8 cellular contexts compared by ENCODE assay signal in genomic region chr5:87266914-87267573, GRCh38. TPM values are rescaled to one million over a fixed set of nuclear protein-coding genes. Genes with fewer than 3 reads are reported as not detected.
DNase-seq lines count a peak whose midpoint lies in the region; ATAC-seq, FAIRE-seq and TF ChIP-seq lines count a peak whose summit lies in the region.

No MANE protein-coding gene starts in this region.

- H3K4me1 Mint-ChIP-seq in IgD-negative memory B cell (peaks cover 16 to 23% (median 21%) of the 10 kb centered on the region in 3 donors), chondrocyte (ENCODE audit: low read depth) (peaks cover 29% of the 10 kb centered on the region)

- no peak for DNase-seq in GM12892 (ENCODE audit: insufficient read length)
- no peak for DNase-seq in chondrocyte (ENCODE audit: low spot score)
- no peak for DNase-seq in NCI-H187 treated with DMSO at 0.1 percent for 48 hours (lab: John Stamatoyannopoulos, UW)
- DNase-seq in MV-4-11 (lab: John Stamatoyannopoulos, UW), result no peak
- DNase-seq in hippocampal formation (lab: John Stamatoyannopoulos, UW), result no peak

- no peaks in the 10 kb centered on the region for H3K27me3 ChIP-seq in mucosa of stomach (ENCODE audit: control insufficient read depth, insufficient read depth, low read length)

- H3K27ac Mint-ChIP-seq in IgD-negative memory B cell (peak overlapping the region; percentile 83 to 95 (median 86)), chondrocyte (ENCODE audit: unreplicated experiment) (peak overlapping the region; percentile 96)

- TF ChIP-seq CTCF in chondrocyte (IDR thresholded peaks at IDR 0.05), result no peak

- peak; percentile 83 for FAIRE-seq in GM12892 (lab: Jason Lieb, UNC)

- no peaks in the 10 kb centered on the region for H3K9me3 ChIP-seq in mucosa of stomach (ENCODE audit: control insufficient read depth, low read length)

- H3K4me3 ChIP-seq in mucosa of stomach (ENCODE audit: low read length), result peak overlapping the region; percentile 72

- TF ChIP-seq POLR2A in GM12892 (IDR thresholded peaks at IDR 0.05; ENCODE audit: low read depth, low read length), result no peak

- no peaks in the 10 kb centered on the region for H3K36me3 ChIP-seq in mucosa of stomach (ENCODE audit: control insufficient read depth, insufficient read depth, low read length)

- H3K4me3 Mint-ChIP-seq in IgD-negative memory B cell, result peak overlapping the region; percentile 95 to 100 (median 97)
- peak overlapping the region; percentile 100 for H3K4me3 Mint-ChIP-seq in chondrocyte (ENCODE audit: unreplicated experiment)

- peaks cover 10% of the 10 kb centered on the region for H3K4me1 ChIP-seq in mucosa of stomach (ENCODE audit: control insufficient read depth, insufficient read depth, low read length)

- H3K27me3 Mint-ChIP-seq in IgD-negative memory B cell, result peaks cover 2% of the 10 kb centered on the region
- peaks cover 5% of the 10 kb centered on the region for H3K27me3 Mint-ChIP-seq in chondrocyte (ENCODE audit: low read depth)

- ATAC-seq in GM21529 (IDR thresholded peaks at IDR 0.05; ENCODE audit: unreplicated experiment), result peak; percentile 25

- H3K9ac ChIP-seq in mucosa of stomach (ENCODE audit: low read length), result peak overlapping the region; percentile 95

- no peaks in the 10 kb centered on the region for H3K36me3 Mint-ChIP-seq in IgD-negative memory B cell
- no peaks in the 10 kb centered on the region for H3K36me3 Mint-ChIP-seq in chondrocyte (ENCODE audit: low read depth)

- no peaks in the 10 kb centered on the region for H3K9me3 Mint-ChIP-seq in IgD-negative memory B cell
- H3K9me3 Mint-ChIP-seq in chondrocyte (ENCODE audit: low read depth), result no peaks in the 10 kb centered on the region

RNA-seq across cellular contexts. Expression of gene RASA1, which starts 0.6 kb away (rescaled TPM):
- polyA plus RNA-seq in GM12892 (2012; ENCODE audit: missing spikeins), result 19.7 TPM
- polyA plus RNA-seq in IgD-negative memory B cell, result 5.0 TPM
- 35.0 to 38.9 TPM (median 38.3 TPM) in 3 replicates for total RNA-seq in chondrocyte
